29 cellular contexts compared by ENCODE assay signal in genomic region chr9:25427290-25427689, GRCh38.
"Had no signal": no experiment of that assay in that cellular context is flagged by ENCODE, and none has a peak within 500 bp of the region (broad histone marks: within the 10 kb centered on the region; RNA-seq: fewer than 3 reads in every experiment).

No MANE protein-coding gene starts in this region.

- H3K27me3 ChIP-seq: neural progenitor cell, neutrophil, pancreas, right lobe of liver, sigmoid colon, suprapubic skin, testis, tibial artery, transverse colon, vagina had no signal

- H3K27ac ChIP-seq: neural progenitor cell, neutrophil, pancreas, psoas muscle, right lobe of liver, sigmoid colon, suprapubic skin, testis, tibial artery, transverse colon, vagina had no signal

- ATAC-seq: naive thymus-derived CD8-positive, alpha-beta T cell; pancreas; psoas muscle; right cardiac atrium; right lobe of liver; stimulated activated memory B cell treated with anti-CD40 and anti-IgM and Interleukin-4, amounts not matched to agents 10 μg/mL and 1 μg/mL and 100 μg/mL, for 72 hours; stimulated activated naive CD8-positive, alpha-beta T cell treated with anti-CD3 and anti-CD28 coated beads, Interleukin-15, amount 100 ng/mL, for 72 hours; stimulated activated naive CD8-positive, alpha-beta T cell treated with anti-CD3 and anti-CD28 coated beads, Interleukin-15, Interleukin-2, amounts not matched to agents 100 U/mL and 50 U/mL, for 24 hours had no signal

- H3K36me3 ChIP-seq: neural progenitor cell, neutrophil, pancreas, right lobe of liver, sigmoid colon, suprapubic skin, tibial artery, transverse colon, vagina had no signal

- H3K4me3 Mint-ChIP-seq: naive B cell; naive thymus-derived CD8-positive, alpha-beta T cell; nephron; neural progenitor cell; stimulated activated memory B cell treated with anti-CD40 and anti-IgM and Interleukin-4, amounts not matched to agents 10 μg/mL and 1 μg/mL and 100 μg/mL, for 72 hours; stimulated activated naive CD8-positive, alpha-beta T cell treated with anti-CD3 and anti-CD28 coated beads, Interleukin-15, amount 100 ng/mL, for 72 hours; type B pancreatic cell had no signal

- H3K4me3 ChIP-seq: neural progenitor cell, pancreas, psoas muscle, right lobe of liver, sigmoid colon, suprapubic skin, testis, tibial artery, transverse colon, vagina had no signal

- H3K27ac Mint-ChIP-seq: naive thymus-derived CD8-positive, alpha-beta T cell; nephron; neural progenitor cell; progenitor cell of endocrine pancreas; stimulated activated memory B cell treated with anti-CD40 and anti-IgM and Interleukin-4, amounts not matched to agents 10 μg/mL and 1 μg/mL and 100 μg/mL, for 72 hours; stimulated activated naive CD8-positive, alpha-beta T cell treated with anti-CD3 and anti-CD28 coated beads, Interleukin-15, amount 100 ng/mL, for 72 hours; type B pancreatic cell had no signal

- H3K4me1 ChIP-seq: neural progenitor cell, pancreas, psoas muscle, right lobe of liver, sigmoid colon, suprapubic skin, testis, tibial artery, transverse colon, vagina had no signal

- H3K9me3 ChIP-seq: neutrophil, pancreas, psoas muscle, right lobe of liver, testis, transverse colon, vagina had no signal

- H3K27me3 Mint-ChIP-seq: naive B cell; naive thymus-derived CD8-positive, alpha-beta T cell; progenitor cell of endocrine pancreas; stimulated activated memory B cell treated with anti-CD40 and anti-IgM and Interleukin-4, amounts not matched to agents 10 μg/mL and 1 μg/mL and 100 μg/mL, for 72 hours; stimulated activated naive CD8-positive, alpha-beta T cell treated with anti-CD3 and anti-CD28 coated beads, Interleukin-15, amount 100 ng/mL, for 72 hours; type B pancreatic cell had no signal

- H3K36me3 Mint-ChIP-seq: naive B cell; neural progenitor cell; stimulated activated memory B cell treated with anti-CD40 and anti-IgM and Interleukin-4, amounts not matched to agents 10 μg/mL and 1 μg/mL and 100 μg/mL, for 72 hours; type B pancreatic cell had no signal

- H3K4me1 Mint-ChIP-seq: naive B cell; naive thymus-derived CD8-positive, alpha-beta T cell; nephron; neural progenitor cell; stimulated activated memory B cell treated with anti-CD40 and anti-IgM and Interleukin-4, amounts not matched to agents 10 μg/mL and 1 μg/mL and 100 μg/mL, for 72 hours; stimulated activated naive CD8-positive, alpha-beta T cell treated with anti-CD3 and anti-CD28 coated beads, Interleukin-15, amount 100 ng/mL, for 72 hours had no signal

- DNase-seq: naive B cell; naive thymus-derived CD8-positive, alpha-beta T cell; nucleus accumbens; psoas muscle; right cardiac atrium; right lobe of liver; sigmoid colon; small intestine; stimulated activated CD4-positive, alpha-beta T cell treated with anti-CD3 and anti-CD28 coated beads, Interleukin-12 subunit alpha, Interleukin-12 subunit beta, amount 100 ng/mL, for 4 hours; stimulated activated CD4-positive, alpha-beta T cell treated with anti-CD3 and anti-CD28 coated beads, Interleukin-1b, Interleukin-23, amount 100 ng/mL, for 48 hours; stimulated activated CD4-positive, alpha-beta T cell treated with anti-CD3 and anti-CD28 coated beads, Interleukin-4, amount 100 ng/mL, for 1 hour; stimulated activated CD4-positive, alpha-beta T cell treated with anti-CD3 and anti-CD28 coated beads, Interleukin-4, amount 100 ng/mL, for 4 hours; stimulated activated CD8-positive, alpha-beta memory T cell treated with anti-CD3 and anti-CD28 coated beads, Interleukin-4, amount 100 ng/mL, for 48 hours; stimulated activated naive CD4-positive, alpha-beta T cell; stimulated activated naive CD8-positive, alpha-beta T cell treated with anti-CD3 and anti-CD28 coated beads, Interleukin-15, amount 100 ng/mL, for 72 hours; stimulated activated naive CD8-positive, alpha-beta T cell treated with anti-CD3 and anti-CD28 coated beads, Interleukin-15, Interleukin-2, amounts not matched to agents 100 U/mL and 50 U/mL, for 24 hours; substantia nigra; testis; tibial artery; transverse colon had no signal
